ENCODE assay signal across 12 cellular contexts in the genomic region with DNA sequence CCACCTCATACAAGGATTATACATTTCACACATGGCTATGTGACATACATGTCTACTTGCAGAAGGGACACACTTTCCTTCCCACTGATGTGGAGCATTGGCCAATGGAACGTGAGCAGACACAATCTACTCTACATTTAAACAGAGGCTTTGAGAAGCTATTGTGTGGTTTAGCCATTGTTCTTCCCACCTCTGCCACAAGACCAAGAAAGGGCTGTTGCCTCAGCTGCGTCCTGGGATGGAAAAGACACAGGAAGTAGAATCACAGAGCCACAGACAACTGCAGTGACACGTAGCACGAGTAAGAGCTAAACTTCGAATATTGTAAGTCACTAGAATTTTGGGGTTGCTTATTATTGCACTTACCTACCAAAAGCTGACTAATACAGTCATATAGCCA. TPM values are rescaled to one million over a fixed set of nuclear protein-coding genes. Genes with fewer than 3 reads are reported as not detected.
DNase-seq lines count a peak whose midpoint lies in the region; ATAC-seq and TF ChIP-seq lines count a peak whose summit lies in the region.
"Had no signal": no experiment of that assay in that cellular context is flagged by ENCODE, and none has a peak within 500 bp of the region (broad histone marks: within the 10 kb centered on the region; RNA-seq: fewer than 3 reads in every experiment).

No MANE protein-coding gene starts in this region.

- peaks cover 71% of the 10 kb centered on the region for H3K4me1 ChIP-seq in CD4-positive, alpha-beta memory T cell (ENCODE audit: insufficient read depth, low read length)
- H3K4me1 ChIP-seq in naive thymus-derived CD4-positive, alpha-beta T cell (ENCODE audit: control insufficient read depth in 2 of 2, insufficient read depth in 2 of 2, low read length in 2 of 2), result peaks cover 29 to 43% of the 10 kb centered on the region in 2 donors

- H3K27ac Mint-ChIP-seq in CD4-positive, alpha-beta memory T cell, result peak overlapping the region in 3 of 7 donors; percentile 58 to 61 (median 59)
- H3K27ac Mint-ChIP-seq in IgD-negative memory B cell, result peak overlapping the region; percentile 40 to 94 (median 76)
- peak overlapping the region; percentile 66 for H3K27ac Mint-ChIP-seq in activated CD8-positive, alpha-beta T cell treated with anti-CD3 and anti-CD28 coated beads, Interleukin-2, amount 10 ng/mL, durations not matched to agents 7 days and 5 days
- peak overlapping the region in 5 of 9 donors; percentile 43 to 85 (median 70) for H3K27ac Mint-ChIP-seq in naive thymus-derived CD4-positive, alpha-beta T cell

- H3K27ac ChIP-seq in CD4-positive, alpha-beta memory T cell (ENCODE audit: low read depth, low read length), result no peak overlapping the region
- H3K27ac ChIP-seq in naive thymus-derived CD4-positive, alpha-beta T cell (ENCODE audit: low read depth, low read length), result no peak overlapping the region

- H3K9me3 Mint-ChIP-seq in CD4-positive, alpha-beta memory T cell, result no peaks in the 10 kb centered on the region
- no peaks in the 10 kb centered on the region for H3K9me3 Mint-ChIP-seq in IgD-negative memory B cell
- no peaks in the 10 kb centered on the region for H3K9me3 Mint-ChIP-seq in activated CD8-positive, alpha-beta T cell treated with anti-CD3 and anti-CD28 coated beads, Interleukin-2, amount 10 ng/mL, durations not matched to agents 7 days and 5 days (ENCODE audit: insufficient read depth)
- no peaks in the 10 kb centered on the region for H3K9me3 Mint-ChIP-seq in naive thymus-derived CD4-positive, alpha-beta T cell
- H3K9me3 Mint-ChIP-seq: neural crest cell had no signal

- no peaks in the 10 kb centered on the region for H3K36me3 ChIP-seq in CD4-positive, alpha-beta memory T cell (ENCODE audit: insufficient read depth, low read length)
- no peaks in the 10 kb centered on the region for H3K36me3 ChIP-seq in naive thymus-derived CD4-positive, alpha-beta T cell (ENCODE audit: control insufficient read depth in 2 of 3, insufficient read depth in 3 of 3, low read length in 3 of 3)

- H3K27me3 ChIP-seq in CD4-positive, alpha-beta memory T cell (ENCODE audit: insufficient read depth, low read length), result no peaks in the 10 kb centered on the region
- no peaks in the 10 kb centered on the region for H3K27me3 ChIP-seq in naive thymus-derived CD4-positive, alpha-beta T cell (ENCODE audit: control insufficient read depth in 2 of 2, insufficient read depth in 2 of 2, low read length in 2 of 2)

- peak in 4 of 5 donors; percentile 6 to 40 (median 18) for DNase-seq in CD4-positive, alpha-beta memory T cell
- peak; percentile 65 for DNase-seq in activated CD8-positive, alpha-beta T cell treated with anti-CD3 and anti-CD28 coated beads, Interleukin-2, amount 10 ng/mL, durations not matched to agents 7 days and 5 days
- peak in 5 of 9 donors; percentile 13 to 27 (median 22) for DNase-seq in naive thymus-derived CD4-positive, alpha-beta T cell
- DNase-seq in NCI-H526 treated with DMSO at 0.1 percent for 48 hours (lab: John Stamatoyannopoulos, UW), result no peak
- no peak for DNase-seq in OCI-M1 (lab: John Stamatoyannopoulos, UW)
- no peak for DNase-seq in NCI-H1105 treated with DMSO at 0.1 percent for 48 hours (lab: John Stamatoyannopoulos, UW)
- DNase-seq: amygdala, SK-N-SH had no signal

- POLR2A ChIA-PET in CD4-positive, alpha-beta memory T cell (lab: Charles Lee; ENCODE audit: partially characterized antibody), result interaction anchor here (0.7 to 1.2 kb wide), 5 partner anchors 11 to 88 kb away, joined by 3 to 4 read pairs (median 3); no protein-coding TSS in a partner anchor
- POLR2A ChIA-PET in activated CD8-positive, alpha-beta T cell treated with anti-CD3 and anti-CD28 coated beads, Interleukin-2, amount 10 ng/mL, durations not matched to agents 7 days and 5 days (lab: Charles Lee), result interaction anchor here (0.5 to 1.2 kb wide), 4 partner anchors 8 to 1354 kb away, joined by 3 to 6 read pairs (median 3); no protein-coding TSS in a partner anchor
- POLR2A ChIA-PET in naive thymus-derived CD4-positive, alpha-beta T cell (lab: Charles Lee), result interaction anchor here (0.9 to 1.7 kb wide), 4 partner anchors 10 to 82 kb away, joined by 3 to 7 read pairs (median 4); no protein-coding TSS in a partner anchor

- peaks cover 49 to 76% (median 63%) of the 10 kb centered on the region in 4 donors for H3K4me1 Mint-ChIP-seq in CD4-positive, alpha-beta memory T cell
- H3K4me1 Mint-ChIP-seq in IgD-negative memory B cell, result peaks cover 59 to 75% (median 68%) of the 10 kb centered on the region in 3 donors
- peaks cover 81% of the 10 kb centered on the region for H3K4me1 Mint-ChIP-seq in activated CD8-positive, alpha-beta T cell treated with anti-CD3 and anti-CD28 coated beads, Interleukin-2, amount 10 ng/mL, durations not matched to agents 7 days and 5 days (ENCODE audit: low read depth)
- H3K4me1 Mint-ChIP-seq in naive thymus-derived CD4-positive, alpha-beta T cell, result peaks cover 63 to 87% (median 82%) of the 10 kb centered on the region in 7 donors
- H3K4me1 Mint-ChIP-seq: neural crest cell had no signal

- peaks cover 0 to 2% of the 10 kb centered on the region in 2 donors for H3K36me3 Mint-ChIP-seq in CD4-positive, alpha-beta memory T cell
- H3K36me3 Mint-ChIP-seq in IgD-negative memory B cell, result no peaks in the 10 kb centered on the region
- peaks cover 56% of the 10 kb centered on the region for H3K36me3 Mint-ChIP-seq in activated CD8-positive, alpha-beta T cell treated with anti-CD3 and anti-CD28 coated beads, Interleukin-2, amount 10 ng/mL, durations not matched to agents 7 days and 5 days (ENCODE audit: low read depth)
- H3K36me3 Mint-ChIP-seq in naive thymus-derived CD4-positive, alpha-beta T cell, result peaks cover 0 to 17% (median 4%) of the 10 kb centered on the region in 5 donors

- H3K27me3 Mint-ChIP-seq in CD4-positive, alpha-beta memory T cell, result no peaks in the 10 kb centered on the region
- H3K27me3 Mint-ChIP-seq in IgD-negative memory B cell, result no peaks in the 10 kb centered on the region
- H3K27me3 Mint-ChIP-seq in activated CD8-positive, alpha-beta T cell treated with anti-CD3 and anti-CD28 coated beads, Interleukin-2, amount 10 ng/mL, durations not matched to agents 7 days and 5 days (ENCODE audit: low read depth), result no peaks in the 10 kb centered on the region
- H3K27me3 Mint-ChIP-seq in naive thymus-derived CD4-positive, alpha-beta T cell, result no peaks in the 10 kb centered on the region

- H3K9me3 ChIP-seq in CD4-positive, alpha-beta memory T cell (ENCODE audit: control insufficient read depth in 1 of 2, low read length in 2 of 2), result no peaks in the 10 kb centered on the region
- no peaks in the 10 kb centered on the region for H3K9me3 ChIP-seq in naive thymus-derived CD4-positive, alpha-beta T cell (ENCODE audit: control insufficient read depth in 2 of 3, low read length in 3 of 3)
- H3K9me3 ChIP-seq: SK-N-SH had no signal

- CTCF ChIA-PET in CD4-positive, alpha-beta memory T cell (lab: Charles Lee; ENCODE audit: partially characterized antibody), result interaction anchor here (1.1 to 2.2 kb wide), 4 partner anchors 8 to 142 kb away, joined by 3 to 5 read pairs (median 4); no protein-coding TSS in a partner anchor
- CTCF ChIA-PET in activated CD8-positive, alpha-beta T cell treated with anti-CD3 and anti-CD28 coated beads, Interleukin-2, amount 10 ng/mL, durations not matched to agents 7 days and 5 days (lab: Charles Lee), result interaction anchor here (1.1 to 1.4 kb wide), 5 partner anchors 9 to 141 kb away, joined by 3 to 10 read pairs (median 6); no protein-coding TSS in a partner anchor
- CTCF ChIA-PET in naive thymus-derived CD4-positive, alpha-beta T cell (lab: Charles Lee), result interaction anchor here (1.0 to 1.6 kb wide), 4 partner anchors 8 to 141 kb away, joined by 3 to 6 read pairs (median 4); no protein-coding TSS in a partner anchor

- H3K4me3 Mint-ChIP-seq in CD4-positive, alpha-beta memory T cell, result peak overlapping the region in 5 of 8 donors; percentile 33 to 73 (median 55)
- H3K4me3 Mint-ChIP-seq in IgD-negative memory B cell, result peak overlapping the region in 1 of 4 donors; percentile 3
- H3K4me3 Mint-ChIP-seq in activated CD8-positive, alpha-beta T cell treated with anti-CD3 and anti-CD28 coated beads, Interleukin-2, amount 10 ng/mL, durations not matched to agents 7 days and 5 days, result peak overlapping the region; percentile 2
- peak overlapping the region; percentile 18 to 79 (median 62) for H3K4me3 Mint-ChIP-seq in naive thymus-derived CD4-positive, alpha-beta T cell
- H3K4me3 Mint-ChIP-seq: neural crest cell had no signal

- no peak overlapping the region for H3K4me3 ChIP-seq in CD4-positive, alpha-beta memory T cell (ENCODE audit: low read length in 2 of 2)
- no peak overlapping the region for H3K4me3 ChIP-seq in naive thymus-derived CD4-positive, alpha-beta T cell (ENCODE audit: low read length)

- intact Hi-C loops in CD4-positive, alpha-beta memory T cell (cut with micrococcal nuclease), result no loop called here
- intact Hi-C loops in naive thymus-derived CD4-positive, alpha-beta T cell (cut with micrococcal nuclease), result no loop called here

- ATAC-seq in activated CD8-positive, alpha-beta T cell treated with anti-CD3 and anti-CD28 coated beads, Interleukin-2, amount 10 ng/mL, durations not matched to agents 7 days and 5 days, result peak; percentile 80
- ATAC-seq in naive thymus-derived CD4-positive, alpha-beta T cell, result peak; percentile 73
- no peak for ATAC-seq in SK-N-SH treated with all-trans-retinoic acid at 6 μM for 48 hours

TF ChIP-seq in SK-N-SH treated with all-trans-retinoic acid at 6 μM for 48 hours, 23 proteins besides CTCF, POLR2A, EP300 and RAD21 (continues in another document):
- TF ChIP-seq ISL1 (CRISPR knock-in tag; IDR thresholded peaks at IDR 0.05), result no peak
- no peak for TF ChIP-seq ZFP3 (CRISPR knock-in tag; IDR thresholded peaks at IDR 0.05)
- TF ChIP-seq, protein P1, sequence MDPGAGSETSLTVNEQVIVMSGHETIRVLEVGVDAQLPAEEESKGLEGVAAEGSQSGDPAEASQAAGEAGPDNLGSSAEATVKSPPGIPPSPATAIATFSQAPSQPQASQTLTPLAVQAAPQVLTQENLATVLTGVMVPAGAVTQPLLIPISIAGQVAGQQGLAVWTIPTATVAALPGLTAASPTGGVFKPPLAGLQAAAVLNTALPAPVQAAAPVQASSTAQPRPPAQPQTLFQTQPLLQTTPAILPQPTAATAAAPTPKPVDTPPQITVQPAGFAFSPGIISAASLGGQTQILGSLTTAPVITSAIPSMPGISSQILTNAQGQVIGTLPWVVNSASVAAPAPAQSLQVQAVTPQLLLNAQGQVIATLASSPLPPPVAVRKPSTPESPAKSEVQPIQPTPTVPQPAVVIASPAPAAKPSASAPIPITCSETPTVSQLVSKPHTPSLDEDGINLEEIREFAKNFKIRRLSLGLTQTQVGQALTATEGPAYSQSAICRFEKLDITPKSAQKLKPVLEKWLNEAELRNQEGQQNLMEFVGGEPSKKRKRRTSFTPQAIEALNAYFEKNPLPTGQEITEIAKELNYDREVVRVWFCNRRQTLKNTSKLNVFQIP (CRISPR knock-in tag; IDR thresholded peaks at IDR 0.05; ENCODE audit: borderline replicate concordance, low read depth), result no peak

RNA-seq across cellular contexts. Expression of gene PRKCB, which starts 33.3 kb away (rescaled TPM):
- total RNA-seq in CD4-positive, alpha-beta memory T cell, result 100 to 1,000 TPM in 1 of 2 experiments, 10 to 100 TPM in 1; 98.1 to 106 TPM
- 10 to 100 TPM; 46.5 to 98.4 TPM for polyA plus RNA-seq in CD4-positive, alpha-beta memory T cell
- 181 TPM for polyA plus RNA-seq in IgD-negative memory B cell
- 100 to 1,000 TPM; 101 to 105 TPM for total RNA-seq in activated CD8-positive, alpha-beta T cell treated with anti-CD3 and anti-CD28 coated beads, Interleukin-2, amount 10 ng/mL, durations not matched to agents 7 days and 5 days
- 100 to 1,000 TPM in 1 of 5 experiments, 10 to 100 TPM in 4; 72.5 to 180 (median 73.1) TPM for total RNA-seq in naive thymus-derived CD4-positive, alpha-beta T cell
- polyA plus RNA-seq in naive thymus-derived CD4-positive, alpha-beta T cell, result 10 to 100 TPM; 32.4 to 56.2 TPM
- total RNA-seq: G401 had no signal

Comparison
In these comparisons a context has a peak if more than half of its experiments do, and no peak if none do; other contexts are left out.
1. DNase-seq: peak in CD4-positive, alpha-beta memory T cell (4 of 5), activated CD8-positive, alpha-beta T cell treated with anti-CD3 and anti-CD28 coated beads, Interleukin-2, amount 10 ng/mL, durations not matched to agents 7 days and 5 days (single experiment) and naive thymus-derived CD4-positive, alpha-beta T cell (5 of 9); none in NCI-H526 treated with DMSO at 0.1 percent for 48 hours (single experiment), OCI-M1 (single experiment) and NCI-H1105 treated with DMSO at 0.1 percent for 48 hours (single experiment).